Comparison of ENCODE assay signal across 16 cellular contexts in genomic region chr19:39132344-39132969, GRCh38. TPM values are rescaled to one million over a fixed set of nuclear protein-coding genes. Genes with fewer than 3 reads are reported as not detected.
DNase-seq lines count a peak whose midpoint lies in the region; ATAC-seq, FAIRE-seq and TF ChIP-seq lines count a peak whose summit lies in the region.
"Had no signal": no experiment of that assay in that cellular context is flagged by ENCODE, and none has a peak within 500 bp of the region (broad histone marks: within the 10 kb centered on the region; RNA-seq: fewer than 3 reads in every experiment).

No MANE protein-coding gene starts in this region.

- H3K27me3 Mint-ChIP-seq in astrocyte (ENCODE audit: low read depth, unreplicated experiment), result no peaks in the 10 kb centered on the region
- no peaks in the 10 kb centered on the region for H3K27me3 Mint-ChIP-seq in T-helper 2 cell treated with Interferon-gamma antibody and Interleukin-4, amounts not matched to agents 5 μg/mL and 100 μg/mL, for 36 hours (ENCODE audit: low read depth)

- H3K4ac ChIP-seq in mesenchymal stem cell (ENCODE audit: low read depth in 1 of 2, low read length in 2 of 2), result no peak overlapping the region

- H3K4me1 ChIP-seq in cardiac muscle cell (ENCODE audit: low read depth) (peaks cover 26% of the 10 kb centered on the region), left ventricle myocardium inferior (peaks cover 71% of the 10 kb centered on the region), astrocyte (ENCODE audit: insufficient read depth, low read length) (peaks cover 18% of the 10 kb centered on the region), mesenchymal stem cell (ENCODE audit: control insufficient read depth, insufficient read depth, low read depth, low read length) (peaks cover 56% of the 10 kb centered on the region), upper lobe of right lung (peaks cover 63% of the 10 kb centered on the region)

- no peak for FAIRE-seq in astrocyte (lab: Jason Lieb, UNC)

- H3K27ac ChIP-seq in cardiac muscle cell, result peak overlapping the region; percentile 48
- H3K27ac ChIP-seq in left ventricle myocardium inferior (replicated peaks), result no peak overlapping the region
- no peak overlapping the region for H3K27ac ChIP-seq in astrocyte (ENCODE audit: low read depth, low read length)
- H3K27ac ChIP-seq in mesenchymal stem cell (ENCODE audit: low read length, poor library complexity, severe bottlenecking), result no peak overlapping the region
- peak overlapping the region; percentile 78 for H3K27ac ChIP-seq in upper lobe of right lung
- H3K27ac ChIP-seq: colonic mucosa had no signal

- H3K79me2 ChIP-seq in astrocyte (ENCODE audit: insufficient read depth, low read length), result peaks cover 99% of the 10 kb centered on the region

- TF ChIP-seq CTCF in cardiac muscle cell (IDR thresholded peaks at IDR 0.05; ENCODE audit: low read depth, low read length) (no peak), left ventricle myocardium inferior (IDR thresholded peaks at IDR 0.05; ENCODE audit: borderline replicate concordance) (no peak), astrocyte (IDR thresholded peaks at IDR 0.05; ENCODE audit: insufficient read depth, low read depth, low read length) (no peak), upper lobe of right lung (IDR thresholded peaks at IDR 0.05) (no peak)

- no peak overlapping the region for H2BK120ac ChIP-seq in mesenchymal stem cell (ENCODE audit: low read depth, low read length)

- peaks cover 2% of the 10 kb centered on the region for H3K36me3 Mint-ChIP-seq in astrocyte (ENCODE audit: low read depth, unreplicated experiment)
- H3K36me3 Mint-ChIP-seq in T-helper 2 cell treated with Interferon-gamma antibody and Interleukin-4, amounts not matched to agents 5 μg/mL and 100 μg/mL, for 36 hours (ENCODE audit: low read depth), result no peaks in the 10 kb centered on the region

- intact Hi-C loops in left ventricle myocardium inferior (cut with micrococcal nuclease), result no loop called here
- intact Hi-C loops in upper lobe of right lung (cut with DNase I), result no loop called here

- no peaks in the 10 kb centered on the region for H3K36me3 ChIP-seq in cardiac muscle cell
- no peaks in the 10 kb centered on the region for H3K36me3 ChIP-seq in left ventricle myocardium inferior
- no peaks in the 10 kb centered on the region for H3K36me3 ChIP-seq in astrocyte (ENCODE audit: insufficient read depth, low read length)
- H3K36me3 ChIP-seq in mesenchymal stem cell (ENCODE audit: control insufficient read depth in 1 of 2, insufficient read depth in 2 of 2, low read depth in 1 of 2, low read length in 2 of 2), result peaks cover 0 to 16% of the 10 kb centered on the region in 2 experiments
- H3K36me3 ChIP-seq in upper lobe of right lung, result no peaks in the 10 kb centered on the region
- H3K36me3 ChIP-seq: colonic mucosa, left lung had no signal

- H3K27me3 ChIP-seq in cardiac muscle cell (no peaks in the 10 kb centered on the region), left ventricle myocardium inferior (ENCODE audit: low read depth) (no peaks in the 10 kb centered on the region), astrocyte (ENCODE audit: insufficient read depth, low read length) (no peaks in the 10 kb centered on the region), mesenchymal stem cell (ENCODE audit: control insufficient read depth in 1 of 2, insufficient read depth in 1 of 2, low read length in 2 of 2) (no peaks in the 10 kb centered on the region), upper lobe of right lung (no peaks in the 10 kb centered on the region)
- H3K27me3 ChIP-seq: colonic mucosa, left lung, testis had no signal

- H3K9ac ChIP-seq in astrocyte (ENCODE audit: low read length) (no peak overlapping the region), mesenchymal stem cell (ENCODE audit: low read length) (no peak overlapping the region)

- ATAC-seq in upper lobe of right lung (no peak), GM19452 (IDR thresholded peaks at IDR 0.05; ENCODE audit: unreplicated experiment) (no peak)

- H3K9me3 Mint-ChIP-seq in astrocyte (ENCODE audit: unreplicated experiment), result no peaks in the 10 kb centered on the region
- no peaks in the 10 kb centered on the region for H3K9me3 Mint-ChIP-seq in T-helper 2 cell treated with Interferon-gamma antibody and Interleukin-4, amounts not matched to agents 5 μg/mL and 100 μg/mL, for 36 hours

- no peak overlapping the region for H3K23ac ChIP-seq in mesenchymal stem cell (ENCODE audit: low read length in 2 of 2)

- no peak overlapping the region for H3K14ac ChIP-seq in mesenchymal stem cell (ENCODE audit: low read length in 2 of 2)

- H2BK5ac ChIP-seq in mesenchymal stem cell (ENCODE audit: low read depth, low read length, poor library complexity, severe bottlenecking), result no peak overlapping the region

- H3K27ac Mint-ChIP-seq in astrocyte (ENCODE audit: unreplicated experiment), result no peak overlapping the region
- no peak overlapping the region for H3K27ac Mint-ChIP-seq in T-helper 2 cell treated with Interferon-gamma antibody and Interleukin-4, amounts not matched to agents 5 μg/mL and 100 μg/mL, for 36 hours

- peaks cover 90% of the 10 kb centered on the region for H4K20me1 ChIP-seq in astrocyte (ENCODE audit: insufficient read depth, low read length)

- WGBS in mesenchymal stem cell, result 89% methylated on average over 20 of the region's 20 CpGs

- no peak for DNase-seq in cardiac muscle cell (ENCODE audit: low read depth in 1 of 2, low spot score in 1 of 2)
- no peak for DNase-seq in left ventricle myocardium inferior
- no peak for DNase-seq in astrocyte (ENCODE audit: low read depth)
- DNase-seq in mesenchymal stem cell, result no peak
- DNase-seq in upper lobe of right lung, result no peak
- no peak for DNase-seq in NCI-H2081 (lab: John Stamatoyannopoulos, UW)
- DNase-seq in T-helper 2 cell treated with Interferon-gamma antibody and Interleukin-4, amounts not matched to agents 5 μg/mL and 100 μg/mL, for 36 hours (ENCODE audit: low spot score), result no peak
- DNase-seq: activated CD8-positive, alpha-beta memory T cell treated with anti-CD3 and anti-CD28 coated beads for 24 hours; colonic mucosa; DND-41; hypothalamus; NCI-H2107; testis had no signal

- H2BK12ac ChIP-seq in mesenchymal stem cell (ENCODE audit: low read length in 2 of 2), result no peak overlapping the region

- no peak overlapping the region for H2BK15ac ChIP-seq in mesenchymal stem cell (ENCODE audit: low read depth, poor library complexity, severe bottlenecking)

- H4K91ac ChIP-seq in mesenchymal stem cell (ENCODE audit: low read length), result peak overlapping the region; percentile 59

- H2AFZ ChIP-seq in astrocyte (ENCODE audit: low read depth, low read length), result no peak overlapping the region
- no peak overlapping the region for H2AFZ ChIP-seq in mesenchymal stem cell (ENCODE audit: low read depth, low read length)

- no peak overlapping the region for H4K8ac ChIP-seq in mesenchymal stem cell (ENCODE audit: low read length)

- no peak overlapping the region for H2AK5ac ChIP-seq in mesenchymal stem cell (ENCODE audit: low read length, severe bottlenecking)

- no peak overlapping the region for H3K4me3 ChIP-seq in cardiac muscle cell
- H3K4me3 ChIP-seq in left ventricle myocardium inferior, result no peak overlapping the region
- H3K4me3 ChIP-seq in astrocyte (ENCODE audit: insufficient read depth, low read depth, low read length), result no peak overlapping the region
- H3K4me3 ChIP-seq in mesenchymal stem cell (ENCODE audit: insufficient read depth in 1 of 2, low read depth in 1 of 2, low read length in 2 of 2), result peak overlapping the region in 1 of 2 experiments; percentile 31
- H3K4me3 ChIP-seq in upper lobe of right lung, result no peak overlapping the region
- H3K4me3 ChIP-seq: colonic mucosa, left lung, testis had no signal

- H3K18ac ChIP-seq in mesenchymal stem cell (ENCODE audit: low read depth in 1 of 2, low read length in 2 of 2), result peak overlapping the region in 1 of 2 experiments; percentile 41

- H3K4me2 ChIP-seq in astrocyte (ENCODE audit: low read length) (no peak overlapping the region), mesenchymal stem cell (ENCODE audit: low read length, poor library complexity, severe bottlenecking) (no peak overlapping the region)

- H3K79me1 ChIP-seq in mesenchymal stem cell (replicated peaks; ENCODE audit: low read length, poor library complexity, severe bottlenecking), result peaks cover 28% of the 10 kb centered on the region

- H3K4me3 Mint-ChIP-seq in astrocyte (ENCODE audit: unreplicated experiment), result peak overlapping the region; percentile 35
- H3K4me3 Mint-ChIP-seq in T-helper 2 cell treated with Interferon-gamma antibody and Interleukin-4, amounts not matched to agents 5 μg/mL and 100 μg/mL, for 36 hours, result no peak overlapping the region

- H3K4me1 Mint-ChIP-seq in astrocyte (ENCODE audit: low read depth, unreplicated experiment), result peaks cover 46% of the 10 kb centered on the region
- peaks cover 10% of the 10 kb centered on the region for H3K4me1 Mint-ChIP-seq in T-helper 2 cell treated with Interferon-gamma antibody and Interleukin-4, amounts not matched to agents 5 μg/mL and 100 μg/mL, for 36 hours (ENCODE audit: low read depth)

- H3K9me3 ChIP-seq in cardiac muscle cell (ENCODE audit: low read depth) (no peaks in the 10 kb centered on the region), left ventricle myocardium inferior (replicated peaks) (no peaks in the 10 kb centered on the region), astrocyte (ENCODE audit: insufficient read depth, low read depth, low read length) (no peaks in the 10 kb centered on the region), mesenchymal stem cell (ENCODE audit: control insufficient read depth, low read length) (no peaks in the 10 kb centered on the region), upper lobe of right lung (no peaks in the 10 kb centered on the region)
- H3K9me3 ChIP-seq: colonic mucosa, left lung, testis had no signal

RNA-seq across cellular contexts. Expression of gene PAK4, which starts 6.9 kb away (rescaled TPM):
- total RNA-seq in cardiac muscle cell (28.7 and 57.9 TPM in 2 replicates), left ventricle myocardium inferior (17.0 TPM), astrocyte (48.0 and 51.1 TPM in 2 replicates), upper lobe of right lung (72.8 TPM)
- 32.5 and 62.2 TPM in 2 replicates for polyA plus RNA-seq in cardiac muscle cell
- polyA plus RNA-seq in mesenchymal stem cell (2013, experiment 1 of 2), result 28.8 TPM
- 29.4 TPM for polyA plus RNA-seq in mesenchymal stem cell (2013, experiment 2 of 2)

RNA-seq across cellular contexts. Expression of gene ACP7, which starts 48.3 kb away (rescaled TPM):
- total RNA-seq in cardiac muscle cell, result not detected in 2 replicates
- polyA plus RNA-seq in cardiac muscle cell, result not detected in 2 replicates
- total RNA-seq in left ventricle myocardium inferior, result not detected
- total RNA-seq in astrocyte, result not detected in 2 replicates
- polyA plus RNA-seq in mesenchymal stem cell (2013, experiment 1 of 2), result 0.01 TPM
- polyA plus RNA-seq in mesenchymal stem cell (2013, experiment 2 of 2), result not detected
- total RNA-seq in upper lobe of right lung, result not detected
- total RNA-seq: colonic mucosa; left lung; T-helper 2 cell treated with Interferon-gamma antibody and Interleukin-4, amounts not matched to agents 100 ng/mL and 5 ng/mL, for 36 hours; testis had no signal

Comparison
In these comparisons a context has a peak if more than half of its experiments do, and no peak if none do; other contexts are left out.
1. H3K27ac ChIP-seq: peak in cardiac muscle cell (single experiment) and upper lobe of right lung (single experiment); none in left ventricle myocardium inferior (single experiment), astrocyte (single experiment) and mesenchymal stem cell (single experiment).